ENCODE assay signal across 1 cellular context in the genomic region with DNA sequence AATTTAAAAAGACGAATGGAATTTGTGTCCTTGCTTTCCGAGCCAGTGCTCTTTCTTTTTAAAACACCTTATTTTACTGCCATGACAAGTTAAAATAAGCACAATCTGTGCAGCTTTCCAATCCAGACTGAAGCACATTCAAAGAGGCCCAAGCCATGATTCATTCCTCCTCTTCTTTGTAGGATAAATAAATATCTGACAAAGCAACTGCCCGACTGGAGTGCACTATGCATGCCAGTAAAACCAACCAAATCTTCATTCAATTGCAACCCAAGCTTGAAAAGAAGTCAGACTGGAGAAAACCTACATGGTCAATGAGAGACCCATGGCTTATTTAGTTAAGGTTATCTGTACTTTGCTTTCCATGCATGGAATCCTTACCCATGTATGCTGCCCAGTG.
A peak's percentile ranks its signal among the peaks of the same experiment; 100 is the strongest.
TF ChIP-seq lines count a peak whose summit lies in the region.

No MANE protein-coding gene starts in this region.

TF ChIP-seq in IMR-90, 13 proteins besides CTCF, POLR2A, EP300 and RAD21:
- TF ChIP-seq FOS (IDR thresholded peaks at IDR 0.05; ENCODE audit: low read depth, low read length) (peak; percentile 79), MAFK (IDR thresholded peaks at IDR 0.05; ENCODE audit: low read depth, low read length) (no peak), BHLHE40 (IDR thresholded peaks at IDR 0.05; ENCODE audit: low read depth, low read length) (peak; percentile 27; the same call in 1 of the 2 replicates), NFE2L2 (IDR thresholded peaks at IDR 0.05; ENCODE audit: low read depth, low read length) (no peak)
- TF ChIP-seq, protein P1, sequence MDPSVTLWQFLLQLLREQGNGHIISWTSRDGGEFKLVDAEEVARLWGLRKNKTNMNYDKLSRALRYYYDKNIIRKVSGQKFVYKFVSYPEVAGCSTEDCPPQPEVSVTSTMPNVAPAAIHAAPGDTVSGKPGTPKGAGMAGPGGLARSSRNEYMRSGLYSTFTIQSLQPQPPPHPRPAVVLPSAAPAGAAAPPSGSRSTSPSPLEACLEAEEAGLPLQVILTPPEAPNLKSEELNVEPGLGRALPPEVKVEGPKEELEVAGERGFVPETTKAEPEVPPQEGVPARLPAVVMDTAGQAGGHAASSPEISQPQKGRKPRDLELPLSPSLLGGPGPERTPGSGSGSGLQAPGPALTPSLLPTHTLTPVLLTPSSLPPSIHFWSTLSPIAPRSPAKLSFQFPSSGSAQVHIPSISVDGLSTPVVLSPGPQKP (IDR thresholded peaks at IDR 0.05; ENCODE audit: borderline replicate concordance, low read depth, low read length): no peak
